In the genomic region with DNA sequence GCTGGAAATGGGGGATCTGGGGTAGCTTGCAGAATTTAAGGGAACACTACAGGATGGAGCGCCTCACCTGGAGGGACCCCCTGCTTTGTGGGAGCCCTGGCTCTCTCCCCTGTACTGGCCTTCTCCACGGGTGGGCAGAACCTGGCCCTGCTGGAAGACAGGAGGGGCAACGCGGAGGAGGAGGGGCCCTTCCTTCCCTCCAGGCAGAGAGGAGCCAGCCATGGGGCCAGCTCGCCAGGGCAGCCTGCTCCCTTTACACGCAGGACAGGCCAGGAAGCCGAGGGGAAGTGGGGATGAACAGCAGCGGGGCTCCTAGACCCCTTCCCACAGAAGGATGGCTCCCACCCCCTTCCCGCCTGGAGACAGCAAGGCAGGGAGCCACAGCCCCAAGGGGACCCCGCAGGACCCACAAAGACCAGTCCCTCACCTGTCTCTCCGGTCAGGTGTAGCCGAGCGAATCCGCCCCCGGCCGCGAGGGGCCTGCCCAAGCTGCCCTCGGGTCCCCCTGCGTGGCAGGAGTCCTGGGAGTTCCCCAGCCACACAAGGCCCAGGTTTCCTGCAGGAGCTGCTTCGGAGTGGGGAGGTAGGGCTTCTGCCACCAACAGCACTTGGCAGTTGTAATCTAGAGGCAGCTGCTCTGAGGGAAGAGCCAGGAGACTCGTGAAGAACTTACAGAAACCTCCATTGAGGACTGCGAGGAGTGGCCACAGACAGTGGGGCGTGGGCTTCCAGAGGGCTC, we compare ENCODE assay signal across 1 cellular context.
TF ChIP-seq lines count a peak whose summit lies in the region.

No MANE protein-coding gene starts in this region.

TF ChIP-seq in HEK293, 187 proteins besides CTCF, POLR2A, EP300 and RAD21 (continued from another document):
- TF ChIP-seq TSHZ1 (tag by site-specific recombination; IDR thresholded peaks at IDR 0.05; ENCODE audit: borderline replicate concordance) (no peak), ZNF341 (tag by site-specific recombination; IDR thresholded peaks at IDR 0.05; ENCODE audit: low read depth) (peak; percentile 90), WT1 (tag by site-specific recombination; IDR thresholded peaks at IDR 0.05) (no peak), ZNF624 (tag by site-specific recombination; IDR thresholded peaks at IDR 0.05) (no peak), ZNF473 (tag by site-specific recombination; IDR thresholded peaks at IDR 0.05) (no peak), ZIC2 (tag by site-specific recombination; IDR thresholded peaks at IDR 0.05) (peak; percentile 53), ZNF768 (tag by site-specific recombination; IDR thresholded peaks at IDR 0.05) (no peak), ZNF529 (tag by site-specific recombination; IDR thresholded peaks at IDR 0.05; ENCODE audit: insufficient replicate concordance) (no peak), ZNF223 (tag by site-specific recombination; IDR thresholded peaks at IDR 0.05) (no peak), BCL11B (tag by site-specific recombination; IDR thresholded peaks at IDR 0.05; ENCODE audit: low read depth) (no peak)
- TF ChIP-seq, protein P1, sequence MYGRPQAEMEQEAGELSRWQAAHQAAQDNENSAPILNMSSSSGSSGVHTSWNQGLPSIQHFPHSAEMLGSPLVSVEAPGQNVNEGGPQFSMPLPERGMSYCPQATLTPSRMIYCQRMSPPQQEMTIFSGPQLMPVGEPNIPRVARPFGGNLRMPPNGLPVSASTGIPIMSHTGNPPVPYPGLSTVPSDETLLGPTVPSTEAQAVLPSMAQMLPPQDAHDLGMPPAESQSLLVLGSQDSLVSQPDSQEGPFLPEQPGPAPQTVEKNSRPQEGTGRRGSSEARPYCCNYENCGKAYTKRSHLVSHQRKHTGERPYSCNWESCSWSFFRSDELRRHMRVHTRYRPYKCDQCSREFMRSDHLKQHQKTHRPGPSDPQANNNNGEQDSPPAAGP (tag by site-specific recombination; IDR thresholded peaks at IDR 0.05), result no peak
